ENCODE assay signal across 17 cellular contexts in the genomic region with DNA sequence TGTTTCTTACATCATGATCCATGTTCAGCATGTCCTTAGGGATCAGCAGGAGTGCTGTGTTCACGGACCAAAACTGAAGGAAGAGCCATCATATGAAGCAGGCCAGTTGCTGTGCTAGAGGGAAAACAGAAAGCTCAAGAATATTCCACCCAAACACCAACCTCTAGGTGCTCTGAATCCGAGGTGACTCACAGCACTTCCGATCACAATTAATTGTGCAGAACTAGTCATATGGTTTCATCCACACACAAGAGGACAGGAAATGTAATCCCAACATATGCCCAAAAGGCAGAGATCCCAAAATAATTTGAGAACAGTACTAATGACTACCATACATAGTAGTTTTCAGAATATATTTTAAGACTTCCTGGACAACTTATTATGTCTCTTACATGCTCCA.
DNase-seq lines count a peak whose midpoint lies in the region; ATAC-seq and TF ChIP-seq lines count a peak whose summit lies in the region.
"Had no signal": no experiment of that assay in that cellular context is flagged by ENCODE, and none has a peak within 500 bp of the region (broad histone marks: within the 10 kb centered on the region; RNA-seq: fewer than 3 reads in every experiment).

No MANE protein-coding gene starts in this region.

- no peak overlapping the region for H3K9ac ChIP-seq in PC-3 (ENCODE audit: low read length)

- no peaks in the 10 kb centered on the region for H3K9me2 ChIP-seq in PC-3 (replicated peaks; ENCODE audit: low read length)

- intact Hi-C loops in PC-3 (cut with micrococcal nuclease) (no loop called here), dorsolateral prefrontal cortex (cut with DNase I) (no loop called here)

- no TSS peak for BruUV-seq in PC-3 (replicated peaks; lab: Mats Ljungman, UMichigan)

- DNase-seq in A172 (ENCODE audit: low spot score) (peak; percentile 44), H4 (ENCODE audit: low spot score) (peak; percentile 2), PC-3 (peak; percentile 41), foreskin keratinocyte (no peak), epidermal melanocyte (ENCODE audit: insufficient read length, low spot score) (no peak), dorsolateral prefrontal cortex (no peak)
- DNase-seq in activated CD4-positive, alpha-beta T cell treated with anti-CD3 and anti-CD28 coated beads, Interleukin-2, amount 50 U/mL, for 1 hour: no peak
- DNase-seq: 8988T; ACHN; BE2C; C1 segment of cervical spinal cord; Caco-2; CD4-positive, CD25-positive, alpha-beta regulatory T cell; CD8-positive, alpha-beta memory T cell; GOT3; H9 had no signal

- no peaks in the 10 kb centered on the region for H4K20me1 ChIP-seq in PC-3 (ENCODE audit: low read length)

- peak overlapping the region; percentile 13; the same call in 1 of the 2 replicates for H3K4me2 ChIP-seq in PC-3 (ENCODE audit: low read length)

- H3K27me3 ChIP-seq in PC-3 (ENCODE audit: low read length): peaks cover 18% of the 10 kb centered on the region; the same call in 1 of the 2 replicates
- H3K27me3 ChIP-seq in foreskin keratinocyte: no peaks in the 10 kb centered on the region
- peaks cover 0 to 3% (median 0%) of the 10 kb centered on the region in 45 donors for H3K27me3 ChIP-seq in dorsolateral prefrontal cortex
- H3K27me3 ChIP-seq: BE2C had no signal

- no peak overlapping the region for H3K4me3 ChIP-seq in PC-3 (ENCODE audit: low read length)
- no peak overlapping the region for H3K4me3 ChIP-seq in dorsolateral prefrontal cortex

- POLR2A ChIA-PET in PC-3 (lab: Charles Lee; ENCODE audit: unreplicated experiment): no interaction called here

- peak; percentile 59 for ATAC-seq in PC-3
- peak; percentile 61 for ATAC-seq in foreskin keratinocyte
- ATAC-seq in GM21515 (IDR thresholded peaks at IDR 0.05; ENCODE audit: unreplicated experiment): no peak

- no peaks in the 10 kb centered on the region for H3K9me3 ChIP-seq in PC-3 (ENCODE audit: low read length)
- H3K9me3 ChIP-seq: BE2C, Caco-2 had no signal

- H3K4me1 ChIP-seq in PC-3 (ENCODE audit: insufficient read depth, low read length) (0 out of 2 replicates have a peak, but pooled peaks cover 5% of the 10 kb centered on the region), foreskin keratinocyte (no peaks in the 10 kb centered on the region)
- H3K4me1 ChIP-seq: BE2C, Caco-2 had no signal

- H3F3A ChIP-seq in PC-3 (ENCODE audit: low read length, unreplicated experiment): no peaks in the 10 kb centered on the region

- no peak for TF ChIP-seq CTCF in PC-3 (conservative IDR thresholded peaks at IDR 0.05; ENCODE audit: low read depth, low read length)
- TF ChIP-seq CTCF in foreskin keratinocyte (conservative IDR thresholded peaks at IDR 0.05): no peak
- TF ChIP-seq CTCF in dorsolateral prefrontal cortex (IDR thresholded peaks at IDR 0.05 in 54 of 56, conservative IDR thresholded peaks at IDR 0.05 in 2 of 56; ENCODE audit: low read depth in 1 of 56, partially characterized antibody in 56 of 56): no peak

- CTCF ChIA-PET in PC-3 (lab: Charles Lee): interaction anchor here (0.6 kb wide), 2 partner anchors 9 to 501 kb away, joined by 3 to 4 read pairs; no protein-coding TSS in a partner anchor

- no peaks in the 10 kb centered on the region for H3K36me3 ChIP-seq in PC-3 (ENCODE audit: low read depth, low read length)
- H3K36me3 ChIP-seq: BE2C had no signal

- H3K27ac ChIP-seq in PC-3 (ENCODE audit: low read length) (no peak overlapping the region), foreskin keratinocyte (no peak overlapping the region), dorsolateral prefrontal cortex (peak overlapping the region in 5 of 59 donors; percentile 7 to 51 (median 44))

- no peaks in the 10 kb centered on the region for H3K79me2 ChIP-seq in PC-3 (ENCODE audit: low read length)

- no peak overlapping the region for H2AFZ ChIP-seq in PC-3 (ENCODE audit: low read length)

Comparison
In these comparisons a context has a peak if more than half of its experiments do, and no peak if none do; other contexts are left out.
1. DNase-seq: peak in A172 (single experiment), H4 (single experiment) and PC-3 (single experiment); none in foreskin keratinocyte (0 of 2), epidermal melanocyte (single experiment), activated CD4-positive, alpha-beta T cell treated with anti-CD3 and anti-CD28 coated beads, Interleukin-2, amount 50 U/mL, for 1 hour (single experiment) and dorsolateral prefrontal cortex (0 of 10).